ENCODE assay signal across 8 cellular contexts in the genomic region with DNA sequence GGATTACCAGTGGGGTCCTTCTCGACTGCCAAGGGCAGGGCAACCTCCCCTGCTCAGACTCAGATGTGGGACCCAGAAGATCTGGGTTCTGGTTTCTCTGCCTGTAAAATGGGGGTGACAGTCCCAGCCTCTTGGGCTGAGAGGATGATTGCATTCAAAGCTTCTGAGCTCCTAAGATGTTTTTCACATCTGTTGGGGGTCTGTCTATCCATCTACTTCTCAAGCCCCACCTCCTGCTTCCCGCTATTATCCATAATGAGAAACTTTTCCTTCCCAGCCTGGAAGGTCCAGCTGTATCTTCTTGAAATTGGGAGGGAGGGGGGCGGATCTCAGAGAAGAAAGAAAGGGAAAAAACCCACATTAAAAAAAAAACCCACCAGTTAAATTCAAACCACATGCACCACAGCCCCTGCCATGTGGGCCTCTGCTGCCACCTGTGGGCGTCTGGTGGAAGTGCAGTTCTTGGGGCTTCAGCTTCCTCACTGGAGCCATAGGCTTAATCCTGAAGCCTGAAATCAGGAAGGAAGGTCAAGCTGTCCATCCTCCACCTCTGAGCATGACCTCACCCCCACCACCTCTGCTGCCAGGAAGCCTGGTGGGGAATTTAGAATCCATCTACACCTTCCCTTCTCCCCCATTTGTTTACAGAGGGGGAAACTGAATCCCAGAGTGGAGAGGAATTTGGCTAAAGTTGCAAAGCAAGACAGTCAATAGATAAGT. TPM values are rescaled to one million over a fixed set of nuclear protein-coding genes. Genes with fewer than 3 reads are reported as not detected.
DNase-seq lines count a peak whose midpoint lies in the region; ATAC-seq and TF ChIP-seq lines count a peak whose summit lies in the region.

No MANE protein-coding gene starts in this region.

- H3K27ac ChIP-seq in HCT116 (ENCODE audit: low read depth, low read length) = peak overlapping the region; percentile 38; the same call in 1 of the 2 replicates

- H3K79me2 ChIP-seq in HCT116 (ENCODE audit: insufficient read depth, low read length) = 0 out of 2 replicates have a peak, but pooled peaks cover 6% of the 10 kb centered on the region

- H3K4me1 ChIP-seq in HCT116 (ENCODE audit: control insufficient read depth in 1 of 2, insufficient read depth in 2 of 2, low read length in 2 of 2) = peaks cover 27 to 42% of the 10 kb centered on the region in 2 experiments

- no peak for TF ChIP-seq POLR2A in HCT116 (IDR thresholded peaks at IDR 0.05; ENCODE audit: borderline replicate concordance, extremely low read depth, insufficient read depth, insufficient read length)

- H2AFZ ChIP-seq in HCT116 (ENCODE audit: low read depth, low read length, poor library complexity, severe bottlenecking) = no peak overlapping the region

- peak; percentile 65 for ATAC-seq in HCT116
- no peak for ATAC-seq in GM18861 (IDR thresholded peaks at IDR 0.05; ENCODE audit: unreplicated experiment)

- intact Hi-C loops in HCT116 (cut with micrococcal nuclease) = loop anchor here (1.0 to 5.0 kb wide), 4 partner anchors 28 to 151 kb away; no protein-coding TSS in a partner anchor

- H3K4me3 ChIP-seq in AG10803 (ENCODE audit: low read length) = no peak overlapping the region
- no peak overlapping the region for H3K4me3 ChIP-seq in HCT116 (replicated peaks in 1 of 2; ENCODE audit: low read depth in 1 of 2, low read length in 2 of 2)

- no peaks in the 10 kb centered on the region for H3K27me3 ChIP-seq in HCT116 (ENCODE audit: insufficient read depth, low read length)

- peak; percentile 95 for TF ChIP-seq RAD21 in HCT116 (IDR thresholded peaks at IDR 0.05; ENCODE audit: low read depth)

- RAD21 ChIA-PET in HCT116 (lab: Charles Lee; ENCODE audit: low non-redundant PET in 1 of 2, low total read pairs in 2 of 2, uncharacterized antibody in 2 of 2, unreplicated experiment in 2 of 2) = interaction anchor here (0.7 to 2.8 kb wide), 5 partner anchors 12 to 79 kb away, joined by 3 to 12 read pairs (median 4); no protein-coding TSS in a partner anchor

- DNase-seq in AG10803 (ENCODE audit: low read depth) (peak; percentile 84), HCT116 (ENCODE audit: low read depth, low spot score) (peak; percentile 33), NCI-H69 (lab: John Stamatoyannopoulos, UW) (peak; percentile 79), dermis blood vessel endothelial cell (peak; percentile 90), lung microvascular endothelial cell (ENCODE audit: low read depth in 2 of 2) (peak; percentile 85 to 88)
- DNase-seq in activated CD4-positive, alpha-beta T cell treated with anti-CD3 and anti-CD28 coated beads, Interleukin-2, amount 50 U/mL, for 1 hour = peak; percentile 76
- DNase-seq in stimulated activated CD4-positive, alpha-beta T cell treated with anti-CD3 and anti-CD28 coated beads, TNF-alpha, amount 100 ng/mL, for 48 hours (ENCODE audit: low read depth in 3 of 3) = peak; percentile 55 to 67 (median 55)

- peak overlapping the region; percentile 37 for H3K9ac ChIP-seq in HCT116 (ENCODE audit: low read length)

- BruUV-seq in HCT116 (replicated peaks; lab: Mats Ljungman, UMichigan) = no TSS peak

- no peaks in the 10 kb centered on the region for H3K9me2 ChIP-seq in HCT116 (ENCODE audit: insufficient read depth)

- no peaks in the 10 kb centered on the region for H3K9me3 ChIP-seq in HCT116 (ENCODE audit: control insufficient read depth in 1 of 2, insufficient read depth in 1 of 2, low read depth in 1 of 2, low read length in 2 of 2)

- CTCF ChIA-PET in HCT116 (lab: Charles Lee) = interaction anchor here (0.6 to 4.6 kb wide), 20 partner anchors 8 to 864 kb away, joined by 3 to 77 read pairs (median 4); a partner anchor contains a TSS

- peak overlapping the region; percentile 69 for H3K4me2 ChIP-seq in HCT116 (ENCODE audit: low read length)

- H3K36me3 ChIP-seq in HCT116 (ENCODE audit: control insufficient read depth in 1 of 2, insufficient read depth in 2 of 2, low read length in 2 of 2) = no peaks in the 10 kb centered on the region

- peak; percentile 98 for TF ChIP-seq CTCF in AG10803 (conservative IDR thresholded peaks at IDR 0.05; ENCODE audit: low read length)
- peak; percentile 95 to 98 (median 97) for TF ChIP-seq CTCF in HCT116 (IDR thresholded peaks at IDR 0.05 in 2 of 3, conservative IDR thresholded peaks at IDR 0.05 in 1 of 3; ENCODE audit: borderline replicate concordance in 1 of 3, insufficient read depth in 1 of 3, low read depth in 2 of 3, low read length in 2 of 3)

- H4K20me1 ChIP-seq in HCT116 (ENCODE audit: insufficient read depth) = no peaks in the 10 kb centered on the region

- POLR2A ChIA-PET in HCT116 (lab: Charles Lee) = interaction anchor here (1.0 to 1.3 kb wide), 2 partner anchors 9 to 26 kb away, joined by 3 to 4 read pairs; no protein-coding TSS in a partner anchor

TF ChIP-seq in HCT116, 20 proteins besides CTCF, POLR2A, EP300 and RAD21:
- TF ChIP-seq YY1 (IDR thresholded peaks at IDR 0.05; ENCODE audit: extremely low read depth, insufficient replicate concordance, low read depth, low read length) = peak; percentile 29
- TF ChIP-seq, protein P1, sequence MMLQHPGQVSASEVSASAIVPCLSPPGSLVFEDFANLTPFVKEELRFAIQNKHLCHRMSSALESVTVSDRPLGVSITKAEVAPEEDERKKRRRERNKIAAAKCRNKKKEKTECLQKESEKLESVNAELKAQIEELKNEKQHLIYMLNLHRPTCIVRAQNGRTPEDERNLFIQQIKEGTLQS (IDR thresholded peaks at IDR 0.05) = no peak

RNA-seq across cellular contexts. Expression of a gene that starts 27.3 kb away (rescaled TPM):
- 18.2 TPM for total RNA-seq in HCT116 (2021; ENCODE audit: unreplicated experiment)
- polyA plus RNA-seq in HCT116 (2012) = 17.6 and 21.1 TPM in 2 replicates
- 25.0 and 55.4 TPM in 2 replicates for total RNA-seq in dermis blood vessel endothelial cell
- total RNA-seq in lung microvascular endothelial cell = 28.0 and 30.7 TPM in 2 replicates

RNA-seq across cellular contexts. Expression of a gene that starts 40.8 kb away (rescaled TPM):
- total RNA-seq in HCT116 (2021; ENCODE audit: unreplicated experiment) (13.8 TPM), dermis blood vessel endothelial cell (6.7 and 7.8 TPM in 2 replicates), lung microvascular endothelial cell (2.6 and 3.1 TPM in 2 replicates)
- 10.3 and 13.3 TPM in 2 replicates for polyA plus RNA-seq in HCT116 (2012)

Comparison
In these comparisons a context has a peak if more than half of its experiments do, and no peak if none do; other contexts are left out.
1. DNase-seq: peak in every context shown above with its lines; median percentile 90 in dermis blood vessel endothelial cell; 86 in lung microvascular endothelial cell; 84 in AG10803; 79 in NCI-H69; 76 in activated CD4-positive, alpha-beta T cell treated with anti-CD3 and anti-CD28 coated beads, Interleukin-2, amount 50 U/mL, for 1 hour; 55 in stimulated activated CD4-positive, alpha-beta T cell treated with anti-CD3 and anti-CD28 coated beads, TNF-alpha, amount 100 ng/mL, for 48 hours; 33 in HCT116.